Comparison of ENCODE assay signal across 1 cellular context in genomic region chr3:101676765-101677435, GRCh38.
TF ChIP-seq lines count a peak whose summit lies in the region.

Gene ZBTB11, minus strand, starts transcription at chr3:101677132. Its CDS starts 218 bp downstream, at chr3:101676914.

TF ChIP-seq in HepG2, 621 proteins besides CTCF, POLR2A, EP300 and RAD21 (continued from another document and continues in another):
- TF ChIP-seq, protein P1, sequence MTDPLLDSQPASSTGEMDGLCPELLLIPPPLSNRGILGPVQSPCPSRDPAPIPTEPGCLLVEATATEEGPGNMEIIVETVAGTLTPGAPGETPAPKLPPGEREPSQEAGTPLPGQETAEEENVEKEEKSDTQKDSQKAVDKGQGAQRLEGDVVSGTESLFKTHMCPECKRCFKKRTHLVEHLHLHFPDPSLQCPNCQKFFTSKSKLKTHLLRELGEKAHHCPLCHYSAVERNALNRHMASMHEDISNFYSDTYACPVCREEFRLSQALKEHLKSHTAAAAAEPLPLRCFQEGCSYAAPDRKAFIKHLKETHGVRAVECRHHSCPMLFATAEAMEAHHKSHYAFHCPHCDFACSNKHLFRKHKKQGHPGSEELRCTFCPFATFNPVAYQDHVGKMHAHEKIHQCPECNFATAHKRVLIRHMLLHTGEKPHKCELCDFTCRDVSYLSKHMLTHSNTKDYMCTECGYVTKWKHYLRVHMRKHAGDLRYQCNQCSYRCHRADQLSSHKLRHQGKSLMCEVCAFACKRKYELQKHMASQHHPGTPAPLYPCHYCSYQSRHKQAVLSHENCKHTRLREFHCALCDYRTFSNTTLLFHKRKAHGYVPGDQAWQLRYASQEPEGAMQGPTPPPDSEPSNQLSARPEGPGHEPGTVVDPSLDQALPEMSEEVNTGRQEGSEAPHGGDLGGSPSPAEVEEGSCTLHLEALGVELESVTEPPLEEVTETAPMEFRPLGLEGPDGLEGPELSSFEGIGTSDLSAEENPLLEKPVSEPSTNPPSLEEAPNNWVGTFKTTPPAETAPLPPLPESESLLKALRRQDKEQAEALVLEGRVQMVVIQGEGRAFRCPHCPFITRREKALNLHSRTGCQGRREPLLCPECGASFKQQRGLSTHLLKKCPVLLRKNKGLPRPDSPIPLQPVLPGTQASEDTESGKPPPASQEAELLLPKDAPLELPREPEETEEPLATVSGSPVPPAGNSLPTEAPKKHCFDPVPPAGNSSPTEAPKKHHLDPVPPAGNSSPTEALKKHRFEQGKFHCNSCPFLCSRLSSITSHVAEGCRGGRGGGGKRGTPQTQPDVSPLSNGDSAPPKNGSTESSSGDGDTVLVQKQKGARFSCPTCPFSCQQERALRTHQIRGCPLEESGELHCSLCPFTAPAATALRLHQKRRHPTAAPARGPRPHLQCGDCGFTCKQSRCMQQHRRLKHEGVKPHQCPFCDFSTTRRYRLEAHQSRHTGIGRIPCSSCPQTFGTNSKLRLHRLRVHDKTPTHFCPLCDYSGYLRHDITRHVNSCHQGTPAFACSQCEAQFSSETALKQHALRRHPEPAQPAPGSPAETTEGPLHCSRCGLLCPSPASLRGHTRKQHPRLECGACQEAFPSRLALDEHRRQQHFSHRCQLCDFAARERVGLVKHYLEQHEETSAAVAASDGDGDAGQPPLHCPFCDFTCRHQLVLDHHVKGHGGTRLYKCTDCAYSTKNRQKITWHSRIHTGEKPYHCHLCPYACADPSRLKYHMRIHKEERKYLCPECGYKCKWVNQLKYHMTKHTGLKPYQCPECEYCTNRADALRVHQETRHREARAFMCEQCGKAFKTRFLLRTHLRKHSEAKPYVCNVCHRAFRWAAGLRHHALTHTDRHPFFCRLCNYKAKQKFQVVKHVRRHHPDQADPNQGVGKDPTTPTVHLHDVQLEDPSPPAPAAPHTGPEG (CRISPR knock-in tag; IDR thresholded peaks at IDR 0.05), result peak; percentile 73
- TF ChIP-seq ZNF644 (CRISPR knock-in tag; IDR thresholded peaks at IDR 0.05; ENCODE audit: low read depth), result no peak
- no peak for TF ChIP-seq ZNF431 (CRISPR knock-in tag; IDR thresholded peaks at IDR 0.05; ENCODE audit: borderline replicate concordance, low read depth)
- TF ChIP-seq ZSCAN20 (CRISPR knock-in tag; IDR thresholded peaks at IDR 0.05; ENCODE audit: borderline replicate concordance), result peak; percentile 87
- no peak for TF ChIP-seq ADNP (CRISPR knock-in tag; IDR thresholded peaks at IDR 0.05)
- TF ChIP-seq ZNF574 (CRISPR knock-in tag; IDR thresholded peaks at IDR 0.05), result peak; percentile 95
- TF ChIP-seq NFE2L1 (CRISPR knock-in tag; IDR thresholded peaks at IDR 0.05; ENCODE audit: borderline replicate concordance), result no peak
- no peak; the same call in 1 of the 2 replicates for TF ChIP-seq GTF2F1 (IDR thresholded peaks at IDR 0.05; ENCODE audit: low read length)
- no peak for TF ChIP-seq KDM6A (CRISPR knock-in tag; IDR thresholded peaks at IDR 0.05; ENCODE audit: low read depth)
- no peak for TF ChIP-seq TOPORS (CRISPR knock-in tag; IDR thresholded peaks at IDR 0.05)
- peak; percentile 82 for TF ChIP-seq E2F1 (CRISPR knock-in tag; IDR thresholded peaks at IDR 0.05)
- TF ChIP-seq, protein P2, sequence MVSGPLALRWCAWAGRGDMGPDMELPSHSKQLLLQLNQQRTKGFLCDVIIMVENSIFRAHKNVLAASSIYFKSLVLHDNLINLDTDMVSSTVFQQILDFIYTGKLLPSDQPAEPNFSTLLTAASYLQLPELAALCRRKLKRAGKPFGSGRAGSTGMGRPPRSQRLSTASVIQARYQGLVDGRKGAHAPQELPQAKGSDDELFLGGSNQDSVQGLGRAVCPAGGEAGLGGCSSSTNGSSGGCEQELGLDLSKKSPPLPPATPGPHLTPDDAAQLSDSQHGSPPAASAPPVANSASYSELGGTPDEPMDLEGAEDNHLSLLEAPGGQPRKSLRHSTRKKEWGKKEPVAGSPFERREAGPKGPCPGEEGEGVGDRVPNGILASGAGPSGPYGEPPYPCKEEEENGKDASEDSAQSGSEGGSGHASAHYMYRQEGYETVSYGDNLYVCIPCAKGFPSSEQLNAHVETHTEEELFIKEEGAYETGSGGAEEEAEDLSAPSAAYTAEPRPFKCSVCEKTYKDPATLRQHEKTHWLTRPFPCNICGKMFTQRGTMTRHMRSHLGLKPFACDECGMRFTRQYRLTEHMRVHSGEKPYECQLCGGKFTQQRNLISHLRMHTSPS (CRISPR knock-in tag; IDR thresholded peaks at IDR 0.05; ENCODE audit: low read depth), result peak; percentile 34; the same call in 1 of the 2 replicates
- TF ChIP-seq KLF13 (CRISPR knock-in tag; IDR thresholded peaks at IDR 0.05), result no peak
- no peak for TF ChIP-seq ZNF720 (CRISPR knock-in tag; IDR thresholded peaks at IDR 0.05)
- peak; percentile 97 for TF ChIP-seq IRF2 (CRISPR knock-in tag; IDR thresholded peaks at IDR 0.05)
- TF ChIP-seq, protein P3, sequence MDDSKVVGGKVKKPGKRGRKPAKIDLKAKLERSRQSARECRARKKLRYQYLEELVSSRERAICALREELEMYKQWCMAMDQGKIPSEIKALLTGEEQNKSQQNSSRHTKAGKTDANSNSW (CRISPR knock-in tag; IDR thresholded peaks at IDR 0.05; ENCODE audit: borderline replicate concordance), result no peak
- no peak for TF ChIP-seq NCOA1 (CRISPR knock-in tag; IDR thresholded peaks at IDR 0.05)
- TF ChIP-seq ZFP90 (CRISPR knock-in tag; IDR thresholded peaks at IDR 0.05; ENCODE audit: borderline replicate concordance), result peak; percentile 88
- TF ChIP-seq YY1 (IDR thresholded peaks at IDR 0.05; ENCODE audit: insufficient read depth, insufficient replicate concordance, low read depth, low read length), result peak; percentile 99
- no peak for TF ChIP-seq ZFP37 (CRISPR knock-in tag; IDR thresholded peaks at IDR 0.05; ENCODE audit: borderline replicate concordance)
- TF ChIP-seq CCAR2 (optimal IDR thresholded peaks at IDR 0.05; ENCODE audit: low read depth, low read length), result no peak
- no peak for TF ChIP-seq HNRNPK (IDR thresholded peaks at IDR 0.05; ENCODE audit: low read depth, low read length, poor library complexity, severe bottlenecking)
- TF ChIP-seq ZNF121 (CRISPR knock-in tag; IDR thresholded peaks at IDR 0.05), result no peak
- TF ChIP-seq ZBTB7A (CRISPR knock-in tag; IDR thresholded peaks at IDR 0.05), result no peak
- TF ChIP-seq TBP (CRISPR knock-in tag; IDR thresholded peaks at IDR 0.05), result no peak
- no peak; the same call in 1 of the 2 replicates for TF ChIP-seq FOXC1 (CRISPR knock-in tag; IDR thresholded peaks at IDR 0.05; ENCODE audit: borderline replicate concordance)
- TF ChIP-seq ZNF567 (CRISPR knock-in tag; IDR thresholded peaks at IDR 0.05; ENCODE audit: borderline replicate concordance), result no peak
- TF ChIP-seq ZKSCAN1 (IDR thresholded peaks at IDR 0.05; ENCODE audit: low read length), result no peak
- no peak for TF ChIP-seq ZNF569 (CRISPR knock-in tag; IDR thresholded peaks at IDR 0.05; ENCODE audit: borderline replicate concordance)
- peak; percentile 99 for TF ChIP-seq ZNF777 (CRISPR knock-in tag; IDR thresholded peaks at IDR 0.05)
- TF ChIP-seq HDAC6 (IDR thresholded peaks at IDR 0.05; ENCODE audit: low read depth, low read length), result no peak
- TF ChIP-seq SALL1 (CRISPR knock-in tag; IDR thresholded peaks at IDR 0.05), result peak; percentile 75
- 0 out of 2 replicates have a peak, but pooled peaks have one; percentile 2 for TF ChIP-seq ZNF615 (CRISPR knock-in tag; IDR thresholded peaks at IDR 0.05; ENCODE audit: borderline replicate concordance)
- peak; percentile 77 for TF ChIP-seq HCFC1 (IDR thresholded peaks at IDR 0.05; ENCODE audit: low read depth, low read length)
- TF ChIP-seq GMEB2 (CRISPR knock-in tag; IDR thresholded peaks at IDR 0.05; ENCODE audit: low read depth), result no peak
- TF ChIP-seq KDM2A (CRISPR knock-in tag; IDR thresholded peaks at IDR 0.05; ENCODE audit: borderline replicate concordance, low read depth), result peak; percentile 97
- peak; percentile 72; the same call in 1 of the 2 replicates for TF ChIP-seq SIN3B (IDR thresholded peaks at IDR 0.05; ENCODE audit: low read length)
- TF ChIP-seq THAP8 (CRISPR knock-in tag; IDR thresholded peaks at IDR 0.05; ENCODE audit: borderline replicate concordance), result no peak
- peak; percentile 89 for TF ChIP-seq NFYC (CRISPR knock-in tag; IDR thresholded peaks at IDR 0.05)
- no peak for TF ChIP-seq PAWR (CRISPR knock-in tag; IDR thresholded peaks at IDR 0.05; ENCODE audit: borderline replicate concordance)
- TF ChIP-seq HBP1 (CRISPR knock-in tag; IDR thresholded peaks at IDR 0.05; ENCODE audit: low read depth), result 0 out of 2 replicates have a peak, but pooled peaks have one; percentile 15
- TF ChIP-seq, protein P4, sequence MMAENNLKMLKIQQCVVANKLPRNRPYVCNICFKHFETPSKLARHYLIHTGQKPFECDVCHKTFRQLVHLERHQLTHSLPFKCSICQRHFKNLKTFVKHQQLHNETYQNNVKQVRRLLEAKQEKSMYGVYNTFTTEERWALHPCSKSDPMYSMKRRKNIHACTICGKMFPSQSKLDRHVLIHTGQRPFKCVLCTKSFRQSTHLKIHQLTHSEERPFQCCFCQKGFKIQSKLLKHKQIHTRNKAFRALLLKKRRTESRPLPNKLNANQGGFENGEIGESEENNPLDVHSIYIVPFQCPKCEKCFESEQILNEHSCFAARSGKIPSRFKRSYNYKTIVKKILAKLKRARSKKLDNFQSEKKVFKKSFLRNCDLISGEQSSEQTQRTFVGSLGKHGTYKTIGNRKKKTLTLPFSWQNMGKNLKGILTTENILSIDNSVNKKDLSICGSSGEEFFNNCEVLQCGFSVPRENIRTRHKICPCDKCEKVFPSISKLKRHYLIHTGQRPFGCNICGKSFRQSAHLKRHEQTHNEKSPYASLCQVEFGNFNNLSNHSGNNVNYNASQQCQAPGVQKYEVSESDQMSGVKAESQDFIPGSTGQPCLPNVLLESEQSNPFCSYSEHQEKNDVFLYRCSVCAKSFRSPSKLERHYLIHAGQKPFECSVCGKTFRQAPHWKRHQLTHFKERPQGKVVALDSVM (CRISPR knock-in tag; IDR thresholded peaks at IDR 0.05), result no peak; the same call in 1 of the 2 replicates
- TF ChIP-seq MZF1 (CRISPR knock-in tag; IDR thresholded peaks at IDR 0.05; ENCODE audit: borderline replicate concordance), result no peak
- TF ChIP-seq, protein P5, sequence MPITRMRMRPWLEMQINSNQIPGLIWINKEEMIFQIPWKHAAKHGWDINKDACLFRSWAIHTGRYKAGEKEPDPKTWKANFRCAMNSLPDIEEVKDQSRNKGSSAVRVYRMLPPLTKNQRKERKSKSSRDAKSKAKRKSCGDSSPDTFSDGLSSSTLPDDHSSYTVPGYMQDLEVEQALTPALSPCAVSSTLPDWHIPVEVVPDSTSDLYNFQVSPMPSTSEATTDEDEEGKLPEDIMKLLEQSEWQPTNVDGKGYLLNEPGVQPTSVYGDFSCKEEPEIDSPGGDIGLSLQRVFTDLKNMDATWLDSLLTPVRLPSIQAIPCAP (CRISPR knock-in tag; IDR thresholded peaks at IDR 0.05; ENCODE audit: low read depth), result no peak
- 0 out of 2 replicates have a peak, but pooled peaks have one; percentile 58 for TF ChIP-seq ZNF740 (CRISPR knock-in tag; IDR thresholded peaks at IDR 0.05)
- TF ChIP-seq SETDB1 (CRISPR knock-in tag; IDR thresholded peaks at IDR 0.05; ENCODE audit: borderline replicate concordance), result no peak
